In genomic region chr6:101396552-101397173, GRCh38 we compare ENCODE assay signal across 10 cellular contexts. TPM values are rescaled to one million over a fixed set of nuclear protein-coding genes. Genes with fewer than 3 reads are reported as not detected.
DNase-seq lines count a peak whose midpoint lies in the region; ATAC-seq and TF ChIP-seq lines count a peak whose summit lies in the region.
"Had no signal": no experiment of that assay in that cellular context is flagged by ENCODE, and none has a peak within 500 bp of the region (broad histone marks: within the 10 kb centered on the region; RNA-seq: fewer than 3 reads in every experiment).

No MANE protein-coding gene starts in this region.

- peaks cover 4% of the 10 kb centered on the region for H3K27me3 ChIP-seq in fibroblast of lung (ENCODE audit: control insufficient read depth, insufficient read depth, low read length)

- no peaks in the 10 kb centered on the region for H3K4me1 ChIP-seq in fibroblast of lung (ENCODE audit: control insufficient read depth, extremely low read depth, insufficient read depth, low read length)

- intact Hi-C loops in sciatic nerve (cut with DNase I): no loop called here

- H3K4me3 ChIP-seq in fibroblast of lung (replicated peaks in 1 of 4; ENCODE audit: control extremely low read depth in 1 of 4, insufficient read depth in 1 of 4, low read depth in 3 of 4, low read length in 4 of 4): no peak overlapping the region
- H3K4me3 ChIP-seq: thoracic aorta had no signal

- H3K27ac ChIP-seq in fibroblast of lung (ENCODE audit: insufficient read depth, low read length): no peak overlapping the region
- H3K27ac ChIP-seq: thoracic aorta, VCaP had no signal

- no peak overlapping the region for H3K4me2 ChIP-seq in fibroblast of lung (ENCODE audit: extremely low read depth, insufficient read depth, low read length)

- H2AFZ ChIP-seq in fibroblast of lung (ENCODE audit: low read length): no peak overlapping the region

- no peak overlapping the region for H3K9ac ChIP-seq in fibroblast of lung (ENCODE audit: insufficient read depth, low read length)

- TF ChIP-seq CTCF in fibroblast of lung (conservative IDR thresholded peaks at IDR 0.05 in 1 of 2, IDR thresholded peaks at IDR 0.05 in 1 of 2; ENCODE audit: low read depth in 1 of 2, low read length in 2 of 2): no peak

- ATAC-seq in SK-N-SH treated with all-trans-retinoic acid at 6 μM for 48 hours (no peak), sciatic nerve (no peak), GM21717 (IDR thresholded peaks at IDR 0.05; ENCODE audit: unreplicated experiment) (no peak)

- H3K36me3 ChIP-seq in fibroblast of lung (ENCODE audit: control insufficient read depth, insufficient read depth, low read length): no peaks in the 10 kb centered on the region
- H3K36me3 ChIP-seq: thoracic aorta had no signal

- no peaks in the 10 kb centered on the region for H4K20me1 ChIP-seq in fibroblast of lung (ENCODE audit: control insufficient read depth, extremely low read depth, insufficient read depth, low read length)

- DNase-seq in A172 (ENCODE audit: low spot score) (peak; percentile 50), H4 (ENCODE audit: low spot score) (peak; percentile 26), fibroblast of lung (ENCODE audit: low read depth in 2 of 2) (peak; percentile 38 to 48), sciatic nerve (ENCODE audit: low spot score) (peak; percentile 77), SHP77 treated with DMSO at 0.1 percent for 48 hours (lab: John Stamatoyannopoulos, UW) (no peak), NCI-H187 treated with DMSO at 0.1 percent for 48 hours (lab: John Stamatoyannopoulos, UW) (no peak)

- no peaks in the 10 kb centered on the region for H3K9me3 ChIP-seq in fibroblast of lung (ENCODE audit: control insufficient read depth, insufficient read depth, low read depth, low read length)
- H3K9me3 ChIP-seq: thoracic aorta had no signal

- H3K79me2 ChIP-seq in fibroblast of lung (ENCODE audit: control insufficient read depth, insufficient read depth, low read length): no peaks in the 10 kb centered on the region

TF ChIP-seq in SK-N-SH treated with all-trans-retinoic acid at 6 μM for 48 hours, 23 proteins besides CTCF, POLR2A, EP300 and RAD21:
- TF ChIP-seq ZFP3 (CRISPR knock-in tag; IDR thresholded peaks at IDR 0.05) (no peak), SNAI2 (CRISPR knock-in tag; IDR thresholded peaks at IDR 0.05) (peak; percentile 56; the same call in 1 of the 2 replicates), ZFP30 (CRISPR knock-in tag; IDR thresholded peaks at IDR 0.05) (no peak), CSDC2 (CRISPR knock-in tag; IDR thresholded peaks at IDR 0.05) (no peak)

RNA-seq across cellular contexts. Expression of gene GRIK2, which starts 3.2 kb away (rescaled TPM):
- 0.10 and 0.12 TPM in 2 replicates for total RNA-seq in A172 (2014; rRNA removed; shearing (Covaris generic))
- 1.4 and 2.9 TPM in 2 replicates for total RNA-seq in H4 (2014; rRNA removed; shearing (Covaris generic))
- total RNA-seq in fibroblast of lung (under 0.01 and 0.33 TPM in 2 replicates), sciatic nerve (12.8 TPM)
- 0.12 and 0.40 TPM in 2 replicates for polyA plus RNA-seq in fibroblast of lung
- 0.18 and 0.47 TPM in 2 replicates for polyA plus RNA-seq in fibroblast of lung (2012)
- polyA minus RNA-seq in fibroblast of lung (ENCODE audit: low replicate concordance): 1.2 TPM in 1 of 2 replicates, not detected in the other

Comparison
In these comparisons a context has a peak if more than half of its experiments do, and no peak if none do; other contexts are left out.
1. DNase-seq: peak in A172 (single experiment), H4 (single experiment), fibroblast of lung (2 of 2) and sciatic nerve (single experiment); none in SHP77 treated with DMSO at 0.1 percent for 48 hours (single experiment) and NCI-H187 treated with DMSO at 0.1 percent for 48 hours (single experiment).